Comparison of ENCODE assay signal across 30 cellular contexts in the genomic region with DNA sequence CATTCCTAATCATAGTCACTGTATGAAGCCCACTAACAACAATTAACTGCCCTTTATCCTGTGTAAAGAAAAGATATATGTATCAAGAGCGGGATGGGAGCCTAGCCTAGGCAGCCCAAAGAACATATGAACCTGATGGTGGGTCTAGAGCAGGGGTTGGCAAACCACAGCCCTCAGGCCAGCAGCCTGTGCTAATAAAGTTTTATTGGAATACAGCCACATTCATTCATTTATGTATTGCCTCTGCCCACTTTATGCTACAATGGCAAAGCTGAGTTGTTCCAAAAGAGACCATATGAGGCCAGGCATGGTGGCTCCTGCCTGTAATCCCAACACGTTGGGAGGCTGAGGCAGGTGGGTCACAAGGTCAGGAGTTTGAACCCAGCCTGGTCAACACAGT.
"Had no signal": no experiment of that assay in that cellular context is flagged by ENCODE, and none has a peak within 500 bp of the region (broad histone marks: within the 10 kb centered on the region; RNA-seq: fewer than 3 reads in every experiment).

No MANE protein-coding gene starts in this region.

- H3K9me3 ChIP-seq: ascending aorta, breast epithelium, colonic mucosa, esophagus squamous epithelium, gastroesophageal sphincter had no signal

- H3K27ac ChIP-seq: ascending aorta, breast epithelium, cardiac muscle cell, colonic mucosa, esophagus squamous epithelium, gastroesophageal sphincter had no signal

- H3K4me1 ChIP-seq: breast epithelium, colonic mucosa had no signal

- H3K27me3 Mint-ChIP-seq: activated CD4-positive, alpha-beta memory T cell treated with anti-CD3 and anti-CD28 coated beads for 36 hours; activated CD4-positive, alpha-beta T cell treated with anti-CD3 and anti-CD28 coated beads for 36 hours; activated CD4-positive, alpha-beta T cell treated with anti-CD3 and anti-CD28 coated beads, Interleukin-2, amount 10 ng/mL, durations not matched to agents 24 days and 14 days; activated CD8-positive, alpha-beta memory T cell treated with anti-CD3 and anti-CD28 coated beads, Interleukin-2, amount 10 ng/mL, durations not matched to agents 7 days and 5 days; activated naive CD4-positive, alpha-beta T cell treated with anti-CD3 and anti-CD28 coated beads, Interleukin-2, amount 50 U/mL, for 24 hours; activated naive CD8-positive, alpha-beta T cell treated with anti-CD3 and anti-CD28 coated beads for 36 hours; activated naive CD8-positive, alpha-beta T cell treated with anti-CD3 and anti-CD28 coated beads, Interleukin-2, amount 50 U/mL, for 24 hours; brain had no signal

- H3K27ac Mint-ChIP-seq: activated CD4-positive, alpha-beta memory T cell treated with anti-CD3 and anti-CD28 coated beads for 36 hours; activated CD4-positive, alpha-beta T cell treated with anti-CD3 and anti-CD28 coated beads for 36 hours; activated CD4-positive, alpha-beta T cell treated with anti-CD3 and anti-CD28 coated beads, Interleukin-2, amount 10 ng/mL, durations not matched to agents 24 days and 14 days; activated CD8-positive, alpha-beta memory T cell treated with anti-CD3 and anti-CD28 coated beads, Interleukin-2, amount 10 ng/mL, durations not matched to agents 7 days and 5 days; activated naive CD4-positive, alpha-beta T cell treated with anti-CD3 and anti-CD28 coated beads for 36 hours; activated naive CD4-positive, alpha-beta T cell treated with anti-CD3 and anti-CD28 coated beads, Interleukin-2, amount 50 U/mL, for 24 hours; activated naive CD8-positive, alpha-beta T cell treated with anti-CD3 and anti-CD28 coated beads for 36 hours; activated naive CD8-positive, alpha-beta T cell treated with anti-CD3 and anti-CD28 coated beads, Interleukin-2, amount 50 U/mL, for 24 hours; activated T-helper 1 cell treated with anti-CD3 and anti-CD28 coated beads, Interleukin-12 subunit alpha, Interleukin-12 subunit beta, Interleukin-2, Interleukin-4 antibody, amounts not matched to agents 30 ng/mL and 10 ng/mL and 1 ng/mL, durations not matched to agents 14 hours and 24 hours and 36 hours; activated T-helper 2 cell treated with anti-CD3 and anti-CD28 coated beads, Interferon-gamma antibody, Interleukin-2, Interleukin-4, amounts not matched to agents 10 μg/mL and 5 μg/mL and 100 μg/mL, durations not matched to agents 14 hours and 24 hours and 36 hours; brain had no signal

- H3K36me3 ChIP-seq: breast epithelium, cardiac muscle cell, colonic mucosa had no signal

- H3K9me3 Mint-ChIP-seq: activated CD4-positive, alpha-beta memory T cell treated with anti-CD3 and anti-CD28 coated beads for 36 hours; activated CD4-positive, alpha-beta T cell treated with anti-CD3 and anti-CD28 coated beads, Interleukin-2, amount 10 ng/mL, durations not matched to agents 24 days and 14 days; activated naive CD4-positive, alpha-beta T cell treated with anti-CD3 and anti-CD28 coated beads for 36 hours; activated naive CD4-positive, alpha-beta T cell treated with anti-CD3 and anti-CD28 coated beads, Interleukin-2, amount 50 U/mL, for 24 hours; activated naive CD8-positive, alpha-beta T cell treated with anti-CD3 and anti-CD28 coated beads for 36 hours; activated naive CD8-positive, alpha-beta T cell treated with anti-CD3 and anti-CD28 coated beads, Interleukin-2, amount 50 U/mL, for 24 hours; activated T-helper 1 cell treated with anti-CD3 and anti-CD28 coated beads, Interleukin-12 subunit alpha, Interleukin-12 subunit beta, Interleukin-2, Interleukin-4 antibody, amounts not matched to agents 30 ng/mL and 10 ng/mL and 1 ng/mL, durations not matched to agents 14 hours and 24 hours and 36 hours; activated T-helper 2 cell treated with anti-CD3 and anti-CD28 coated beads, Interferon-gamma antibody, Interleukin-2, Interleukin-4, amounts not matched to agents 10 μg/mL and 5 μg/mL and 100 μg/mL, durations not matched to agents 14 hours and 24 hours and 36 hours; brain had no signal

- H3K27me3 ChIP-seq: ascending aorta, breast epithelium, cardiac muscle cell, colonic mucosa, esophagus squamous epithelium, gastroesophageal sphincter had no signal

- ATAC-seq: activated CD4-positive, alpha-beta T cell treated with anti-CD3 and anti-CD28 coated beads for 36 hours; activated CD8-positive, alpha-beta memory T cell treated with anti-CD3 and anti-CD28 coated beads, Interleukin-2, amount 10 ng/mL, durations not matched to agents 7 days and 5 days; activated CD8-positive, alpha-beta T cell treated with anti-CD3 and anti-CD28 coated beads, Interleukin-2, amount 10 ng/mL, durations not matched to agents 7 days and 5 days; activated naive CD8-positive, alpha-beta T cell treated with anti-CD3 and anti-CD28 coated beads, Interleukin-2, amount 50 U/mL, for 24 hours; gastroesophageal sphincter had no signal

- DNase-seq: activated CD4-positive, alpha-beta memory T cell treated with anti-CD3 and anti-CD28 coated beads for 36 hours; activated CD4-positive, alpha-beta T cell treated with anti-CD3 and anti-CD28 coated beads for 36 hours; activated CD4-positive, alpha-beta T cell treated with anti-CD3 and anti-CD28 coated beads, Interleukin-2, amount 10 ng/mL, durations not matched to agents 24 days and 14 days; activated CD4-positive, CD25-positive, alpha-beta regulatory T cell; activated CD4-positive, CD25-positive, alpha-beta regulatory T cell treated with anti-CD3 and anti-CD28 coated beads, Interleukin-2, amount 50 U/mL, for 72 hours; activated CD8-positive, alpha-beta memory T cell treated with anti-CD3 and anti-CD28 coated beads, Interleukin-2, amount 10 ng/mL, durations not matched to agents 7 days and 5 days; activated CD8-positive, alpha-beta memory T cell treated with anti-CD3 and anti-CD28 coated beads, Interleukin-2, amount 50 U/mL, for 4 hours; activated CD8-positive, alpha-beta T cell treated with anti-CD3 and anti-CD28 coated beads, Interleukin-2, amount 10 ng/mL, durations not matched to agents 7 days and 5 days; activated effector memory CD4-positive, alpha-beta T cell treated with anti-CD3 and anti-CD28 coated beads, Interleukin-2, amount 50 U/mL, for 16 hours; activated naive CD4-positive, alpha-beta T cell treated with anti-CD3 and anti-CD28 coated beads for 36 hours; activated naive CD8-positive, alpha-beta T cell treated with anti-CD3 and anti-CD28 coated beads for 36 hours; activated naive CD8-positive, alpha-beta T cell treated with anti-CD3 and anti-CD28 coated beads, Interleukin-2, amount 50 U/mL, for 24 hours; activated T-cell treated with anti-CD3 and anti-CD28 coated beads, Interleukin-2, amount 50 U/mL, for 1 hour; activated T-cell treated with anti-CD3 and anti-CD28 coated beads, Interleukin-2, amount 50 U/mL, for 48 hours; central memory CD4-positive, alpha-beta T cell; cerebellar nuclear complex; colonic mucosa; effector CD8-positive, alpha-beta T cell; esophagus squamous epithelium; foreskin melanocyte; T-helper 1 cell; T-helper 2 cell had no signal

- H3K4me3 ChIP-seq: ascending aorta, breast epithelium, cardiac muscle cell, colonic mucosa, esophagus squamous epithelium, gastroesophageal sphincter had no signal

- H3K4me3 Mint-ChIP-seq: activated CD4-positive, alpha-beta memory T cell treated with anti-CD3 and anti-CD28 coated beads for 36 hours; activated CD4-positive, alpha-beta T cell treated with anti-CD3 and anti-CD28 coated beads for 36 hours; activated CD4-positive, alpha-beta T cell treated with anti-CD3 and anti-CD28 coated beads, Interleukin-2, amount 10 ng/mL, durations not matched to agents 24 days and 14 days; activated CD8-positive, alpha-beta memory T cell treated with anti-CD3 and anti-CD28 coated beads, Interleukin-2, amount 10 ng/mL, durations not matched to agents 7 days and 5 days; activated CD8-positive, alpha-beta T cell treated with anti-CD3 and anti-CD28 coated beads, Interleukin-2, amount 10 ng/mL, durations not matched to agents 7 days and 5 days; activated naive CD4-positive, alpha-beta T cell treated with anti-CD3 and anti-CD28 coated beads for 36 hours; activated naive CD4-positive, alpha-beta T cell treated with anti-CD3 and anti-CD28 coated beads, Interleukin-2, amount 50 U/mL, for 24 hours; activated naive CD8-positive, alpha-beta T cell treated with anti-CD3 and anti-CD28 coated beads for 36 hours; activated naive CD8-positive, alpha-beta T cell treated with anti-CD3 and anti-CD28 coated beads, Interleukin-2, amount 50 U/mL, for 24 hours; activated T-helper 1 cell treated with anti-CD3 and anti-CD28 coated beads, Interleukin-12 subunit alpha, Interleukin-12 subunit beta, Interleukin-2, Interleukin-4 antibody, amounts not matched to agents 30 ng/mL and 10 ng/mL and 1 ng/mL, durations not matched to agents 14 hours and 24 hours and 36 hours; brain had no signal
